ENCODE assay signal across 1 cellular context in genomic region chr5:42889311-42889933, GRCh38.
TF ChIP-seq lines count a peak whose summit lies in the region.

No MANE protein-coding gene starts in this region.

TF ChIP-seq in K562, 482 proteins besides CTCF, POLR2A, EP300 and RAD21 (continued from another document and continues in another):
- TF ChIP-seq ARID3B (CRISPR knock-in tag; IDR thresholded peaks at IDR 0.05; ENCODE audit: borderline replicate concordance) (no peak), CHCHD3 (CRISPR knock-in tag; IDR thresholded peaks at IDR 0.05) (0 out of 2 replicates have a peak, but pooled peaks have one; percentile 19), ATF4 (CRISPR knock-in tag; IDR thresholded peaks at IDR 0.05) (no peak), HCFC1 (IDR thresholded peaks at IDR 0.05; ENCODE audit: low read depth, low read length) (no peak), ZNF586 (CRISPR knock-in tag; conservative IDR thresholded peaks at IDR 0.05) (no peak), ZBTB43 (CRISPR knock-in tag; IDR thresholded peaks at IDR 0.05) (no peak), STAT5A (IDR thresholded peaks at IDR 0.05; ENCODE audit: borderline replicate concordance, low read length) (0 out of 2 replicates have a peak, but pooled peaks have one; percentile 1), ELK3 (CRISPR knock-in tag; IDR thresholded peaks at IDR 0.05) (no peak), SMARCC2 (IDR thresholded peaks at IDR 0.05; ENCODE audit: low read depth) (no peak), MLX (CRISPR knock-in tag; conservative IDR thresholded peaks at IDR 0.05) (no peak), E2F8 (IDR thresholded peaks at IDR 0.05; ENCODE audit: low read depth, partially characterized antibody) (peak; percentile 31), ZBTB12 (CRISPR knock-in tag; IDR thresholded peaks at IDR 0.05) (no peak), PBX2 (CRISPR knock-in tag; IDR thresholded peaks at IDR 0.05; ENCODE audit: low read depth) (no peak), PBX2 (tag; conservative IDR thresholded peaks at IDR 0.05; ENCODE audit: low read depth) (0 out of 2 replicates have a peak, but pooled peaks have one; percentile 16), SMARCA4 (IDR thresholded peaks at IDR 0.05) (peak; percentile 47; the same call in 1 of the 2 replicates), ESRRA (IDR thresholded peaks at IDR 0.05; ENCODE audit: borderline replicate concordance, low read depth) (no peak), ILF3 (IDR thresholded peaks at IDR 0.05; ENCODE audit: borderline replicate concordance) (no peak), ZNF699 (CRISPR knock-in tag; IDR thresholded peaks at IDR 0.05; ENCODE audit: insufficient replicate concordance) (no peak), SREBF1 (IDR thresholded peaks at IDR 0.05; ENCODE audit: borderline replicate concordance, low read depth, low read length) (no peak), RCOR1 (IDR thresholded peaks at IDR 0.05; ENCODE audit: borderline replicate concordance in 1 of 2, low read depth in 2 of 2, low read length in 2 of 2) (peak in 1 of 2 experiments; percentile 78; a peak in 2 of 4 replicates), ZBTB17 (CRISPR knock-in tag; IDR thresholded peaks at IDR 0.05) (no peak), ARID3A (IDR thresholded peaks at IDR 0.05; ENCODE audit: borderline replicate concordance, low read depth, low read length) (no peak), ARID2 (IDR thresholded peaks at IDR 0.05) (peak; percentile 91), RBM25 (IDR thresholded peaks at IDR 0.05; ENCODE audit: low read depth, low read length, severe bottlenecking) (no peak), ZNF143 (CRISPR knock-in tag; IDR thresholded peaks at IDR 0.05) (no peak), USF1 (CRISPR knock-in tag; IDR thresholded peaks at IDR 0.05) (no peak), FOXK1 (CRISPR knock-in tag; IDR thresholded peaks at IDR 0.05; ENCODE audit: borderline replicate concordance) (no peak), IRF2 (CRISPR knock-in tag; IDR thresholded peaks at IDR 0.05) (no peak), SIN3B (IDR thresholded peaks at IDR 0.05; ENCODE audit: low read depth) (no peak), ZNF707 (CRISPR knock-in tag; conservative IDR thresholded peaks at IDR 0.05) (no peak), BRD9 (IDR thresholded peaks at IDR 0.05; ENCODE audit: low read depth, partially characterized antibody) (peak; percentile 25), ZNF696 (CRISPR knock-in tag; conservative IDR thresholded peaks at IDR 0.05) (no peak), NCOR1 (IDR thresholded peaks at IDR 0.05) (peak; percentile 39; the same call in 1 of the 2 replicates), ZNF124 (CRISPR knock-in tag; IDR thresholded peaks at IDR 0.05) (no peak)
